Comparison of ENCODE assay signal across 10 cellular contexts in genomic region chr12:24378548-24379011, GRCh38.
DNase-seq lines count a peak whose midpoint lies in the region; ATAC-seq, FAIRE-seq and TF ChIP-seq lines count a peak whose summit lies in the region.
"Had no signal": no experiment of that assay in that cellular context is flagged by ENCODE, and none has a peak within 500 bp of the region (broad histone marks: within the 10 kb centered on the region; RNA-seq: fewer than 3 reads in every experiment).

No MANE protein-coding gene starts in this region.

- WGBS in neuronal stem cell (ENCODE audit: extremely low coverage in 2 of 2, insufficient read length in 2 of 2, insufficient replicate concordance in 1 of 2), 2 donors, result no CpG with 5 or more reads among the region's 7 CpGs
- 88% methylated on average over 7 of the region's 7 CpGs for WGBS in HepG2 (ENCODE audit: low lambda C conversion rate)

- intact Hi-C loops in HepG2 (cut with micrococcal nuclease; ENCODE audit: unreplicated experiment), result no loop called here

- no peak overlapping the region for H3K23ac ChIP-seq in neuronal stem cell (ENCODE audit: low read depth, low read length, poor library complexity)

- H2BK15ac ChIP-seq in neuronal stem cell (ENCODE audit: low read length), result no peak overlapping the region

- peak overlapping the region; percentile 14 for H3K4me2 ChIP-seq in neuronal stem cell (ENCODE audit: insufficient read depth, low read length, poor library complexity, severe bottlenecking)
- no peak overlapping the region for H3K4me2 ChIP-seq in HepG2 (ENCODE audit: low read depth, low read length)

- no peak for FAIRE-seq in HepG2 (lab: Jason Lieb, UNC)
- FAIRE-seq: GM12892 had no signal

- no peak for TF ChIP-seq RAD21 in HepG2 (CRISPR knock-in tag; IDR thresholded peaks at IDR 0.05)

- H3K18ac ChIP-seq in neuronal stem cell (ENCODE audit: low read length), result no peak overlapping the region

- H3K36me3 ChIP-seq in SJCRH30 (no peaks in the 10 kb centered on the region), neuronal stem cell (replicated peaks in 1 of 2; ENCODE audit: control insufficient read depth in 2 of 2, insufficient read depth in 2 of 2, low read length in 2 of 2) (no peaks in the 10 kb centered on the region), HepG2 (replicated peaks in 1 of 2; ENCODE audit: control insufficient read depth in 1 of 2, insufficient read depth in 2 of 2, low read length in 2 of 2) (no peaks in the 10 kb centered on the region)

- H3K27me3 ChIP-seq in SJCRH30, result no peaks in the 10 kb centered on the region
- no peaks in the 10 kb centered on the region for H3K27me3 ChIP-seq in neuronal stem cell (ENCODE audit: control insufficient read depth in 3 of 3, insufficient read depth in 3 of 3, low read depth in 1 of 3, low read length in 3 of 3)
- H3K27me3 ChIP-seq in HepG2 (ENCODE audit: control insufficient read depth in 1 of 2, insufficient read depth in 2 of 2, low read length in 2 of 2), result no peaks in the 10 kb centered on the region; a peak in 1 of 5 replicates

- no peak overlapping the region for H4K8ac ChIP-seq in neuronal stem cell (ENCODE audit: low read depth, low read length)

- no peak overlapping the region for H2BK12ac ChIP-seq in neuronal stem cell (ENCODE audit: low read length)

- CTCF ChIA-PET in HepG2 (lab: Yijun Ruan, JAX; ENCODE audit: low intra/inter-chr PET ratio, low total read pairs), result no interaction called here

- no peaks in the 10 kb centered on the region for H4K20me1 ChIP-seq in HepG2 (ENCODE audit: insufficient read depth, low read length)

- TF ChIP-seq CTCF in HepG2 (CRISPR knock-in tag; IDR thresholded peaks at IDR 0.05), result no peak

- DNase-seq in SJCRH30, result peak; percentile 47 to 72
- DNase-seq in neuronal stem cell (ENCODE audit: low spot score), result no peak
- no peak for DNase-seq in COLO668 (lab: John Stamatoyannopoulos, UW; ENCODE audit: unreplicated experiment)
- DNase-seq in GM03348 (ENCODE audit: low spot score), result no peak
- no peak for DNase-seq in NCI-H1048 (lab: John Stamatoyannopoulos, UW)
- DNase-seq in HepG2 (ENCODE audit: low spot score), result no peak
- DNase-seq: activated effector memory CD4-positive, alpha-beta T cell treated with anti-CD3 and anti-CD28 coated beads, Interleukin-2, amount 50 U/mL, for 16 hours had no signal

- H4K91ac ChIP-seq in neuronal stem cell (ENCODE audit: low read depth, low read length, poor library complexity), result no peak overlapping the region

- H3K79me2 ChIP-seq in HepG2 (ENCODE audit: insufficient read depth, low read length), result no peaks in the 10 kb centered on the region

- in situ Hi-C loops in HepG2 (cut with HindIII; ENCODE audit: extremely low pct_ligation_motif_present, low pct_unique_long_range_greater_than_20kb), result no loop called here

- H3K4me3 ChIP-seq in SJCRH30 (peak overlapping the region; percentile 25; the same call in 1 of the 2 replicates), neuronal stem cell (ENCODE audit: low read length in 2 of 2) (no peak overlapping the region), HepG2 (replicated peaks in 1 of 3; ENCODE audit: insufficient read depth in 1 of 3, low read depth in 2 of 3, low read length in 3 of 3) (no peak overlapping the region)

- H3K4me1 ChIP-seq in SJCRH30 (peaks cover 17% of the 10 kb centered on the region), neuronal stem cell (ENCODE audit: control insufficient read depth in 2 of 2, insufficient read depth in 1 of 2, low read depth in 1 of 2, low read length in 2 of 2) (peaks cover 14 to 23% of the 10 kb centered on the region in 2 donors), HepG2 (ENCODE audit: insufficient read depth, low read length) (peaks cover 7% of the 10 kb centered on the region; the same call in 1 of the 2 replicates)

- POLR2A ChIA-PET in HepG2 (lab: Yijun Ruan, JAX), result no interaction called here

- no peak overlapping the region for H3K27ac ChIP-seq in SJCRH30
- peak overlapping the region; percentile 45 for H3K27ac ChIP-seq in neuronal stem cell (replicated peaks; ENCODE audit: low read length)
- no peak overlapping the region for H3K27ac ChIP-seq in HepG2 (ENCODE audit: extremely low read length, insufficient read depth, low read length)

- no TSS peak for BruUV-seq in HepG2 (replicated peaks; lab: Mats Ljungman, UMichigan)

- no peaks in the 10 kb centered on the region for H3K79me1 ChIP-seq in neuronal stem cell (ENCODE audit: low read depth, low read length)

- H3K9ac ChIP-seq in neuronal stem cell (ENCODE audit: low read depth, low read length, poor library complexity) (no peak overlapping the region), HepG2 (ENCODE audit: insufficient read depth, low read depth, low read length) (no peak overlapping the region)

- H2BK5ac ChIP-seq in neuronal stem cell (ENCODE audit: low read length), result no peak overlapping the region

- H3K14ac ChIP-seq in neuronal stem cell (ENCODE audit: low read length), result no peak overlapping the region

- no peak for TF ChIP-seq EP300 in HepG2 (IDR thresholded peaks at IDR 0.05; ENCODE audit: low read depth in 2 of 2, low read length in 2 of 2)
- TF ChIP-seq EP300 in HepG2 (CRISPR knock-in tag; IDR thresholded peaks at IDR 0.05; ENCODE audit: borderline replicate concordance), result no peak

- H2BK120ac ChIP-seq in neuronal stem cell (ENCODE audit: low read depth, low read length), result no peak overlapping the region

- peak; percentile 41 for ATAC-seq in GM19351 (IDR thresholded peaks at IDR 0.05; ENCODE audit: unreplicated experiment)
- peak; percentile 30 for ATAC-seq in HG03064 (IDR thresholded peaks at IDR 0.05; ENCODE audit: low read depth, unreplicated experiment)
- no peak for ATAC-seq in HepG2

- H3K9me3 ChIP-seq in SJCRH30 (replicated peaks) (no peaks in the 10 kb centered on the region), neuronal stem cell (replicated peaks in 1 of 2; ENCODE audit: control insufficient read depth in 2 of 2, insufficient read depth in 1 of 2, low read depth in 1 of 2, low read length in 2 of 2) (peaks cover 2 to 21% of the 10 kb centered on the region in 2 donors), HepG2 (ENCODE audit: low read length) (no peaks in the 10 kb centered on the region)

- no peak overlapping the region for H2AK5ac ChIP-seq in neuronal stem cell (ENCODE audit: low read depth, low read length)

- H2AFZ ChIP-seq in neuronal stem cell (ENCODE audit: low read length), result no peak overlapping the region
- H2AFZ ChIP-seq in HepG2 (ENCODE audit: low read length), result no peak overlapping the region

- H3K4ac ChIP-seq in neuronal stem cell (ENCODE audit: low read length), result no peak overlapping the region

- TF ChIP-seq POLR2A in HepG2 (IDR thresholded peaks at IDR 0.05; ENCODE audit: insufficient read depth in 1 of 2, low read depth in 2 of 2, low read length in 2 of 2), result no peak

TF ChIP-seq in HepG2, 621 proteins besides CTCF, POLR2A, EP300 and RAD21:
- TF ChIP-seq KLF13 (CRISPR knock-in tag; IDR thresholded peaks at IDR 0.05) (no peak), E2F1 (CRISPR knock-in tag; IDR thresholded peaks at IDR 0.05) (no peak), THAP11 (CRISPR knock-in tag; IDR thresholded peaks at IDR 0.05) (no peak), MXI1 (IDR thresholded peaks at IDR 0.05; ENCODE audit: borderline replicate concordance, low read depth, low read length) (no peak), ARID2 (CRISPR knock-in tag; IDR thresholded peaks at IDR 0.05; ENCODE audit: borderline replicate concordance) (no peak), SMAD1 (CRISPR knock-in tag; IDR thresholded peaks at IDR 0.05; ENCODE audit: borderline replicate concordance, low read depth) (no peak), PATZ1 (CRISPR knock-in tag; IDR thresholded peaks at IDR 0.05) (no peak), ZBTB10 (CRISPR knock-in tag; IDR thresholded peaks at IDR 0.05; ENCODE audit: borderline replicate concordance) (no peak)

Comparison
In these comparisons a context has a peak if more than half of its experiments do, and no peak if none do; other contexts are left out.
1. DNase-seq: peak in SJCRH30 (2 of 2); none in neuronal stem cell (single experiment), COLO668 (single experiment), GM03348 (single experiment), NCI-H1048 (single experiment) and HepG2 (single experiment).